ENCODE assay signal across 9 cellular contexts in the genomic region with DNA sequence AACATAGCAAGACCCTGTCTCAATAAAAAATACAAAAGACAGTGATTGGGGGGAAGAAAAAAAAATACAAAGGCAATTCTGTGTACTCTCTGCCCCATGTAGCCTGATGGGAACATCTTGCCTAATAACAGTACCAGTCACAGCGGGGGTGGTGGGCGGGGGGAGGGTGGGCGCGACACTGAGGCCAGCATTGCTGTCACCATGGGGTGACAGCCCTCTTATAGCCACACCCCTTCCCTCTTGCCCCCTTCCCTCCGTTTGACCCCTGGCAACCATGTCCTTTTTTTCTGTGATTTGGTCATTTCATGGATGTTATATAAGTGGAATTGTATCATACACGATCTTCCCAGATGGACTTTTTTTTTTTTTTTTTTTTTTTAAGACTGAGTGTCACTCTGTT.
"Had no signal": no experiment of that assay in that cellular context is flagged by ENCODE, and none has a peak within 500 bp of the region (broad histone marks: within the 10 kb centered on the region; RNA-seq: fewer than 3 reads in every experiment).

No MANE protein-coding gene starts in this region.

- H3K27me3 ChIP-seq: brain microvascular endothelial cell, foreskin keratinocyte, sigmoid colon had no signal

- H3K9me3 ChIP-seq: esophagus muscularis mucosa, heart right ventricle, left ventricle myocardium inferior, sigmoid colon, tibial artery had no signal

- H3K36me3 ChIP-seq: brain microvascular endothelial cell, esophagus muscularis mucosa, heart right ventricle, left ventricle myocardium inferior, sigmoid colon, tibial artery, WERI-Rb-1 had no signal

- DNase-seq: heart right ventricle had no signal

- H3K4me1 ChIP-seq: foreskin keratinocyte, sigmoid colon, tibial artery had no signal

- H3K27ac ChIP-seq: brain microvascular endothelial cell, esophagus muscularis mucosa, foreskin keratinocyte, heart right ventricle, left ventricle myocardium inferior, sigmoid colon, tibial artery, WERI-Rb-1 had no signal

- H3K4me3 ChIP-seq: esophagus muscularis mucosa, heart right ventricle, left ventricle myocardium inferior, lung, sigmoid colon, tibial artery had no signal
